In genomic region chr6:30213999-30214982, GRCh38 we compare ENCODE assay signal across 8 cellular contexts. TPM values are rescaled to one million over a fixed set of nuclear protein-coding genes. Genes with fewer than 3 reads are reported as not detected.
DNase-seq lines count a peak whose midpoint lies in the region; ATAC-seq and TF ChIP-seq lines count a peak whose summit lies in the region.

No MANE protein-coding gene starts in this region.

- no peaks in the 10 kb centered on the region for H3K9me3 ChIP-seq in NT2/D1 (ENCODE audit: insufficient read depth, low read length)
- no peaks in the 10 kb centered on the region for H3K9me3 ChIP-seq in mononuclear cell (ENCODE audit: low read depth, low read length)

- DNase-seq in AG10803 (ENCODE audit: low read depth) (peak; percentile 75), NT2/D1 (ENCODE audit: low read depth, low spot score) (no peak), activated T-cell treated with anti-CD3 and anti-CD28 coated beads for 4 hours (peak; percentile 48), epithelial cell of prostate (ENCODE audit: low read depth, low spot score) (no peak)
- peak; percentile 52 to 61 for DNase-seq in stimulated activated CD8-positive, alpha-beta memory T cell treated with anti-CD3 and anti-CD28 coated beads, Interleukin-2, amount 100 ng/mL, for 1 hour (ENCODE audit: low read depth in 2 of 2)

- no peak for TF ChIP-seq CTCF in AG10803 (conservative IDR thresholded peaks at IDR 0.05; ENCODE audit: low read length)

- ATAC-seq in HG03442 (IDR thresholded peaks at IDR 0.05; ENCODE audit: unreplicated experiment), result peak; percentile 35

- H3K36me3 ChIP-seq in NT2/D1 (ENCODE audit: insufficient read depth, insufficient read length, low read length), result peaks cover 6% of the 10 kb centered on the region

- no peaks in the 10 kb centered on the region for H3K27me3 ChIP-seq in NT2/D1 (ENCODE audit: insufficient read depth, insufficient read length)
- no peaks in the 10 kb centered on the region for H3K27me3 ChIP-seq in mononuclear cell (ENCODE audit: insufficient read depth, low read length)

- H3K4me3 ChIP-seq in AG10803 (ENCODE audit: low read length), result peak overlapping the region; percentile 88
- H3K4me3 ChIP-seq in NT2/D1 (ENCODE audit: insufficient read length, low read depth), result peak overlapping the region; percentile 50
- H3K4me3 ChIP-seq in mononuclear cell (ENCODE audit: low read length), result peak overlapping the region; percentile 98

- peak overlapping the region; percentile 88 for H3K27ac ChIP-seq in epithelial cell of prostate

- peak; percentile 92 for TF ChIP-seq POLR2A in GM19099 (IDR thresholded peaks at IDR 0.05; ENCODE audit: extremely low read depth, insufficient read length, low read depth)

- H3K4me1 ChIP-seq in NT2/D1 (ENCODE audit: insufficient read depth, insufficient read length) (no peaks in the 10 kb centered on the region), mononuclear cell (ENCODE audit: insufficient read depth, low read length) (peaks cover 44% of the 10 kb centered on the region)

- H3K9ac ChIP-seq in NT2/D1 (ENCODE audit: insufficient read length, low read depth), result peak overlapping the region; percentile 82

RNA-seq across cellular contexts. Expression of gene TRIM26, which starts 1.1 kb away (rescaled TPM):
- 28.8 TPM for total RNA-seq in mononuclear cell

RNA-seq across cellular contexts. Expression of gene TRIM15, which starts 50.9 kb away (rescaled TPM):
- not detected for total RNA-seq in mononuclear cell

RNA-seq across cellular contexts. Expression of gene TRIM10, which starts 53.3 kb away (rescaled TPM):
- total RNA-seq in mononuclear cell, result 0.21 TPM

Comparison
In these comparisons a context has a peak if more than half of its experiments do, and no peak if none do; other contexts are left out.
1. DNase-seq: peak in AG10803 (single experiment), activated T-cell treated with anti-CD3 and anti-CD28 coated beads for 4 hours (single experiment) and stimulated activated CD8-positive, alpha-beta memory T cell treated with anti-CD3 and anti-CD28 coated beads, Interleukin-2, amount 100 ng/mL, for 1 hour (2 of 2); none in NT2/D1 (single experiment) and epithelial cell of prostate (single experiment).
2. Peak in every context shown above with its lines, with median percentiles within 50 percentile points of each other: H3K4me3 ChIP-seq.